8 cellular contexts compared by ENCODE assay signal in genomic region chr5:150001660-150002493, GRCh38. TPM values are rescaled to one million over a fixed set of nuclear protein-coding genes. Genes with fewer than 3 reads are reported as not detected.
A peak's percentile ranks its signal among the peaks of the same experiment; 100 is the strongest.
DNase-seq lines count a peak whose midpoint lies in the region; ATAC-seq, FAIRE-seq and TF ChIP-seq lines count a peak whose summit lies in the region.

No MANE protein-coding gene starts in this region.

- CTCF ChIA-PET in GM10248 (lab: Yijun Ruan, JAX) = interaction anchor here (1.1 to 3.2 kb wide), 4 partner anchors 11 to 175 kb away, joined by 3 to 25 read pairs (median 5); no protein-coding TSS in a partner anchor
- CTCF ChIA-PET in GM12878 (lab: Yijun Ruan, JAX) = interaction anchor here (0.6 to 1.1 kb wide), 4 partner anchors 44 to 168 kb away, joined by 3 to 4 read pairs (median 3); no protein-coding TSS in a partner anchor

- intact Hi-C loops in GM12878 (cut with micrococcal nuclease; ENCODE audit: unreplicated experiment) = loop anchor here (2.0 kb wide), 1 partner anchor 41 kb away; the partner anchor contains the start of gene SLC26A2

- no peak for TF ChIP-seq POLR2A in GM12878 (IDR thresholded peaks at IDR 0.05; ENCODE audit: low read depth, low read length)

- in situ Hi-C loops in GM12878 (cut with MboI) = no loop called here

- no peaks in the 10 kb centered on the region for H3K27me3 ChIP-seq in H7 (ENCODE audit: control insufficient read depth, insufficient read depth, low read length)
- no peaks in the 10 kb centered on the region for H3K27me3 ChIP-seq in GM12878 (replicated peaks in 1 of 2; ENCODE audit: control insufficient read depth in 2 of 2, insufficient read depth in 2 of 2, low read length in 1 of 2)

- TSS peak; percentile 59 for BruUV-seq in GM12878 (replicated peaks; lab: Mats Ljungman, UMichigan)

- H3K4me3 ChIP-seq in H7 (ENCODE audit: insufficient read depth, low read depth, low read length) (peak overlapping the region; percentile 92), GM12878 (peak overlapping the region; percentile 98), iPS-18c (ENCODE audit: insufficient read depth, low read depth, low read length) (peak overlapping the region; percentile 83)

- RAD21 ChIA-PET in GM12878 (lab: Charles Lee; ENCODE audit: unreplicated experiment) = interaction anchor here (1.0 to 1.1 kb wide), 2 partner anchors 8 to 33 kb away, joined by 3 read pairs; no protein-coding TSS in a partner anchor

- no peaks in the 10 kb centered on the region for H3K9me3 ChIP-seq in GM12878 (replicated peaks; ENCODE audit: control insufficient read depth, insufficient read depth, low read length)
- no peaks in the 10 kb centered on the region for H3K9me3 ChIP-seq in iPS-18c (ENCODE audit: control insufficient read depth, insufficient read depth, low read length)

- H3K9ac ChIP-seq in GM12878 (ENCODE audit: control insufficient read depth, insufficient read depth, low read length) = peak overlapping the region; percentile 96

- 0 out of 2 replicates have a peak, but pooled peaks cover 3% of the 10 kb centered on the region for H3K4me1 ChIP-seq in GM12878 (ENCODE audit: control insufficient read depth, insufficient read depth, low read length)

- no peaks in the 10 kb centered on the region for H4K20me1 ChIP-seq in GM12878 (ENCODE audit: control insufficient read depth, insufficient read depth)

- peak overlapping the region; percentile 81 for H3K4me2 ChIP-seq in GM12878 (ENCODE audit: control insufficient read depth, insufficient read depth)

- DNase-seq in GM10248 (ENCODE audit: extremely low spot score) = peak; percentile 75
- peak; percentile 81 for DNase-seq in H7
- peak; percentile 16 to 93 (median 41) for DNase-seq in T-helper 2 cell
- DNase-seq in GM12878 (ENCODE audit: low read depth, low spot score) = peak; percentile 56
- DNase-seq in stimulated activated CD4-positive, alpha-beta T cell treated with anti-CD3 and anti-CD28 coated beads, Interleukin-12 subunit alpha, Interleukin-12 subunit beta, amount 100 ng/mL, for 4 hours = peak; percentile 32
- DNase-seq in inferior parietal cortex (ENCODE audit: extremely low spot score) = no peak

- TF ChIP-seq CTCF in GM10248 (IDR thresholded peaks at IDR 0.05; ENCODE audit: control extremely low read depth, extremely low read depth, low read depth, missing control alignments) (peak; percentile 39), LNCAP (IDR thresholded peaks at IDR 0.05) (peak; percentile 55; the same call in 1 of the 2 replicates), GM12878 (IDR thresholded peaks at IDR 0.05 in 2 of 3, conservative IDR thresholded peaks at IDR 0.05 in 1 of 3; ENCODE audit: control insufficient read depth in 2 of 3, extremely low read depth in 1 of 3, insufficient read depth in 1 of 3, low read depth in 3 of 3, low read length in 3 of 3) (peak; percentile 49 to 69 (median 68))

- no peak overlapping the region for H2AFZ ChIP-seq in GM12878 (ENCODE audit: control insufficient read depth, low read depth, low read length)

- SMC1A ChIA-PET in GM12878 (lab: Charles Lee; ENCODE audit: uncharacterized antibody, unreplicated experiment) = interaction anchor here (0.9 to 1.5 kb wide), 2 partner anchors 11 to 14 kb away, joined by 3 to 7 read pairs; no protein-coding TSS in a partner anchor

- TF ChIP-seq RAD21 in GM12878 (IDR thresholded peaks at IDR 0.05; ENCODE audit: insufficient read depth, low read depth, low read length) = peak; percentile 33; the same call in 1 of the 2 replicates

- H3K27ac ChIP-seq in GM12878 (ENCODE audit: control insufficient read depth, insufficient read depth) = peak overlapping the region; percentile 92

- FAIRE-seq in GM12878 (lab: Jason Lieb, UNC) = peak; percentile 62

- ATAC-seq in GM12878 = peak; percentile 79

- 0 out of 4 replicates have a peak, but pooled peaks of 1 of the 2 experiments have one; percentile 33 for TF ChIP-seq EP300 in GM12878 (IDR thresholded peaks at IDR 0.05; ENCODE audit: borderline replicate concordance in 1 of 2, control insufficient read depth in 1 of 2, low read depth in 2 of 2, low read length in 2 of 2)

- H3K36me3 ChIP-seq in H7 (replicated peaks; ENCODE audit: control insufficient read depth, insufficient read depth, low read length) = peaks cover 7% of the 10 kb centered on the region
- H3K36me3 ChIP-seq in GM12878 (ENCODE audit: control insufficient read depth in 2 of 2, insufficient read depth in 2 of 2, low read length in 1 of 2) = peaks cover 1 to 14% of the 10 kb centered on the region in 2 experiments; a peak in 1 of 4 replicates

- peaks cover 54% of the 10 kb centered on the region for H3K79me2 ChIP-seq in GM12878 (ENCODE audit: control insufficient read depth, insufficient read depth, low read length)

- 17% methylated on average over 9 of the region's 9 CpGs for WGBS in GM12878 (ENCODE audit: insufficient coverage, insufficient replicate concordance, low lambda C conversion rate, missing lambda C conversion rate)

- POLR2A ChIA-PET in GM10248 (lab: Yijun Ruan, JAX) = interaction anchor here (0.6 to 2.0 kb wide), 2 partner anchors 41 to 1614 kb away, joined by 7 to 11 read pairs; partner anchors contain the start of gene SLC26A2
- POLR2A ChIA-PET in GM12878 (lab: Charles Lee) = no interaction called here

RNA-seq across cellular contexts. Expression of gene HMGXB3, which starts 1.3 kb away (rescaled TPM):
- total RNA-seq in H7 (2014; rRNA removed; shearing (Covaris generic)) = 23.8 and 30.7 TPM in 2 replicates
- total RNA-seq in GM12878 (2013; cell fraction: nucleolus; rRNA removed) = 99.4 and 101 TPM in 2 replicates
- total RNA-seq in GM12878 (2014; rRNA removed) = 33.7 and 34.6 TPM in 2 replicates
- 25.4 and 26.2 TPM in 2 replicates for total RNA-seq in GM12878 (2014; rRNA removed; fragmentation: Illumina TruSeq; extraction: Trizol)
- total RNA-seq in GM12878 (2021) = 34.9 and 38.1 TPM in 2 replicates
- polyA plus RNA-seq in GM12878 (2011; ENCODE audit: low read depth) = 15.0 TPM
- 37.6 and 42.2 TPM in 2 replicates for polyA plus RNA-seq in GM12878 (2011; rRNA removed)
- 42.5 and 47.4 TPM in 2 replicates for polyA plus RNA-seq in GM12878 (2011; cell fraction: cytosol; rRNA removed)
- polyA plus RNA-seq in GM12878 (2011; cell fraction: nucleus; rRNA removed) = 69.6 and 86.9 TPM in 2 replicates
- 19.5 and 22.3 TPM in 2 replicates for polyA plus RNA-seq in GM12878 (2012)
- 28.6 and 30.8 TPM in 2 replicates for polyA plus RNA-seq in GM12878 (2014; fragmentation: Illumina TruSeq; extraction: Trizol)
- 1 to 10 TPM in 1 of 2 experiments, under 1 TPM in 1; 1.00 to 1.8 TPM for polyA plus RNA-seq in GM12878 (2014; fragmentation: Nextera tagmentation; extraction: Ambion mirVana)
- 39.3 and 40.1 TPM in 2 replicates for polyA plus RNA-seq in GM12878 (2014; rRNA removed)
- 10 to 100 TPM; 16.8 to 18.4 TPM for polyA plus RNA-seq in GM12878 (2016; fragmentation: Nextera tagmentation; extraction: Ambion mirVana)
- 40.4 and 59.5 TPM in 2 replicates for polyA minus RNA-seq in GM12878 (2011; rRNA and poly(A)+ RNA removed)
- 16.3 and 17.4 TPM in 2 replicates for polyA minus RNA-seq in GM12878 (2011; cell fraction: cytosol; rRNA and poly(A)+ RNA removed)
- 34.2 and 49.2 TPM in 2 replicates for polyA minus RNA-seq in GM12878 (2011; cell fraction: nucleus; rRNA and poly(A)+ RNA removed)

RNA-seq across cellular contexts. Expression of gene TIGD6, which starts 1.4 kb away (rescaled TPM):
- total RNA-seq in H7 (2014; rRNA removed; shearing (Covaris generic)) = 3.9 and 4.4 TPM in 2 replicates
- total RNA-seq in GM12878 (2013; cell fraction: nucleolus; rRNA removed) = 8.5 and 8.9 TPM in 2 replicates
- total RNA-seq in GM12878 (2014; rRNA removed) (3.4 and 3.7 TPM in 2 replicates), GM12878 (2014; rRNA removed; fragmentation: Illumina TruSeq; extraction: Trizol) (2.6 and 2.7 TPM in 2 replicates), GM12878 (2021) (2.2 and 2.9 TPM in 2 replicates)
- polyA plus RNA-seq in GM12878 (2011; ENCODE audit: low read depth) = 2.6 TPM
- polyA plus RNA-seq in GM12878 (2011; rRNA removed) (3.2 and 3.7 TPM in 2 replicates), GM12878 (2014; fragmentation: Illumina TruSeq; extraction: Trizol) (2.6 and 3.5 TPM in 2 replicates), GM12878 (2014; fragmentation: Nextera tagmentation; extraction: Ambion mirVana) (1 to 10 TPM in 1 of 2 experiments, under 1 TPM in 1; 0.84 to 1.1 TPM), GM12878 (2014; rRNA removed) (2.7 and 3.3 TPM in 2 replicates), GM12878 (2016; fragmentation: Nextera tagmentation; extraction: Ambion mirVana) (1 to 10 TPM; 4.0 to 4.1 TPM)
- 2.8 and 4.0 TPM in 2 replicates for polyA plus RNA-seq in GM12878 (2011; cell fraction: cytosol; rRNA removed)
- polyA plus RNA-seq in GM12878 (2011; cell fraction: nucleus; rRNA removed) = 3.0 and 5.2 TPM in 2 replicates
- 2.5 and 3.0 TPM in 2 replicates for polyA plus RNA-seq in GM12878 (2012)
- 6.9 and 8.8 TPM in 2 replicates for polyA minus RNA-seq in GM12878 (2011; rRNA and poly(A)+ RNA removed)
- polyA minus RNA-seq in GM12878 (2011; cell fraction: cytosol; rRNA and poly(A)+ RNA removed) = 0.83 and 2.1 TPM in 2 replicates
- 5.1 and 7.5 TPM in 2 replicates for polyA minus RNA-seq in GM12878 (2011; cell fraction: nucleus; rRNA and poly(A)+ RNA removed)

RNA-seq across cellular contexts. Expression of gene SLC26A2, which starts 41.3 kb away (rescaled TPM):
- 6.1 and 6.7 TPM in 2 replicates for total RNA-seq in H7 (2014; rRNA removed; shearing (Covaris generic))
- 7.6 and 9.6 TPM in 2 replicates for total RNA-seq in GM12878 (2013; cell fraction: nucleolus; rRNA removed)
- total RNA-seq in GM12878 (2014; rRNA removed) (6.3 and 7.6 TPM in 2 replicates), GM12878 (2014; rRNA removed; fragmentation: Illumina TruSeq; extraction: Trizol) (5.8 and 6.4 TPM in 2 replicates), GM12878 (2021) (5.7 and 6.1 TPM in 2 replicates)
- polyA plus RNA-seq in GM12878 (2011; ENCODE audit: low read depth) = 1.3 TPM
- polyA plus RNA-seq in GM12878 (2011; rRNA removed) (4.3 and 5.9 TPM in 2 replicates), GM12878 (2014; fragmentation: Illumina TruSeq; extraction: Trizol) (5.0 and 6.5 TPM in 2 replicates), GM12878 (2014; fragmentation: Nextera tagmentation; extraction: Ambion mirVana) (1 to 10 TPM; 1.7 to 1.9 TPM), GM12878 (2014; rRNA removed) (2.8 and 2.9 TPM in 2 replicates), GM12878 (2016; fragmentation: Nextera tagmentation; extraction: Ambion mirVana) (1 to 10 TPM; 3.4 to 4.2 TPM)
- 1.9 and 2.2 TPM in 2 replicates for polyA plus RNA-seq in GM12878 (2011; cell fraction: cytosol; rRNA removed)
- 1.6 and 1.9 TPM in 2 replicates for polyA plus RNA-seq in GM12878 (2011; cell fraction: nucleus; rRNA removed)
- polyA plus RNA-seq in GM12878 (2012) = 1.6 TPM in 2 replicates
- polyA minus RNA-seq in GM12878 (2011; rRNA and poly(A)+ RNA removed) = 8.1 and 14.2 TPM in 2 replicates
- polyA minus RNA-seq in GM12878 (2011; cell fraction: cytosol; rRNA and poly(A)+ RNA removed) = 2.5 and 5.2 TPM in 2 replicates
- polyA minus RNA-seq in GM12878 (2011; cell fraction: nucleus; rRNA and poly(A)+ RNA removed) = 2.9 and 3.2 TPM in 2 replicates

RNA-seq across cellular contexts. Expression of gene PDE6A, which starts 57.3 kb away (rescaled TPM):
- total RNA-seq in H7 (2014; rRNA removed; shearing (Covaris generic)) = not detected in 2 replicates
- not detected in 2 replicates for total RNA-seq in GM12878 (2013; cell fraction: nucleolus; rRNA removed)
- total RNA-seq in GM12878 (2014; rRNA removed) = not detected in 2 replicates
- total RNA-seq in GM12878 (2014; rRNA removed; fragmentation: Illumina TruSeq; extraction: Trizol) = not detected in 2 replicates
- not detected in 2 replicates for total RNA-seq in GM12878 (2021)
- not detected for polyA plus RNA-seq in GM12878 (2011; ENCODE audit: low read depth)
- not detected in 2 replicates for polyA plus RNA-seq in GM12878 (2011; rRNA removed)
- not detected in 2 replicates for polyA plus RNA-seq in GM12878 (2011; cell fraction: cytosol; rRNA removed)
- not detected in 2 replicates for polyA plus RNA-seq in GM12878 (2011; cell fraction: nucleus; rRNA removed)
- 0.03 TPM in 1 of 2 replicates, not detected in the other for polyA plus RNA-seq in GM12878 (2012)
- not detected in 2 replicates for polyA plus RNA-seq in GM12878 (2014; fragmentation: Illumina TruSeq; extraction: Trizol)
- polyA plus RNA-seq in GM12878 (2014; fragmentation: Nextera tagmentation; extraction: Ambion mirVana) = not detected
- 0.03 TPM in 1 of 2 replicates, not detected in the other for polyA plus RNA-seq in GM12878 (2014; rRNA removed)
- under 1 TPM; 0.05 to 0.26 TPM for polyA plus RNA-seq in GM12878 (2016; fragmentation: Nextera tagmentation; extraction: Ambion mirVana)
- not detected in 2 replicates for polyA minus RNA-seq in GM12878 (2011; rRNA and poly(A)+ RNA removed)
- polyA minus RNA-seq in GM12878 (2011; cell fraction: cytosol; rRNA and poly(A)+ RNA removed) = not detected in 2 replicates
- not detected in 2 replicates for polyA minus RNA-seq in GM12878 (2011; cell fraction: nucleus; rRNA and poly(A)+ RNA removed)
